8 cellular contexts compared by ENCODE assay signal in genomic region chr6:6008114-6008647, GRCh38. TPM values are rescaled to one million over a fixed set of nuclear protein-coding genes. Genes with fewer than 3 reads are reported as not detected.
DNase-seq lines count a peak whose midpoint lies in the region; ATAC-seq and TF ChIP-seq lines count a peak whose summit lies in the region.

No MANE protein-coding gene starts in this region.

- DNase-seq in CD4-positive, alpha-beta memory T cell, result no peak
- DNase-seq in H7 (no peak), lower leg skin (ENCODE audit: low spot score in 2 of 2) (no peak), hepatic stellate cell (ENCODE audit: low spot score) (no peak), Ammon's horn (ENCODE audit: low spot score) (no peak), UCSD-AML1 (lab: John Stamatoyannopoulos, UW; ENCODE audit: unreplicated experiment) (no peak)
- DNase-seq in activated CD8-positive, alpha-beta T cell treated with anti-CD3 and anti-CD28 coated beads for 36 hours, result no peak

- H3K4me3 ChIP-seq in CD4-positive, alpha-beta memory T cell (ENCODE audit: low read length in 2 of 2), result peak overlapping the region; percentile 43 to 52
- H3K4me3 ChIP-seq in H7 (ENCODE audit: insufficient read depth, low read depth, low read length) (peak overlapping the region; percentile 53), lower leg skin (ENCODE audit: low read depth, poor library complexity, severe bottlenecking) (peak overlapping the region; percentile 18)

- H3K36me3 Mint-ChIP-seq in CD4-positive, alpha-beta memory T cell, result peaks cover 4 to 6% of the 10 kb centered on the region in 2 donors
- peaks cover 2% of the 10 kb centered on the region for H3K36me3 Mint-ChIP-seq in activated CD8-positive, alpha-beta T cell treated with anti-CD3 and anti-CD28 coated beads for 36 hours (ENCODE audit: low read depth)

- 1 to 2% methylated on average over 18 of the region's 18 CpGs for WGBS in lower leg skin, 2 donors

- H3K36me3 ChIP-seq in CD4-positive, alpha-beta memory T cell (ENCODE audit: insufficient read depth, low read length), result no peaks in the 10 kb centered on the region
- H3K36me3 ChIP-seq in H7 (replicated peaks; ENCODE audit: control insufficient read depth, insufficient read depth, low read length), result no peaks in the 10 kb centered on the region

- H3K4me1 ChIP-seq in CD4-positive, alpha-beta memory T cell (ENCODE audit: insufficient read depth, low read length), result peaks cover 46% of the 10 kb centered on the region

- CTCF ChIA-PET in CD4-positive, alpha-beta memory T cell (lab: Charles Lee; ENCODE audit: partially characterized antibody), result interaction anchor here (0.7 to 1.8 kb wide), 4 partner anchors 10 to 199 kb away, joined by 3 to 5 read pairs (median 3); no protein-coding TSS in a partner anchor
- CTCF ChIA-PET in activated CD8-positive, alpha-beta T cell treated with anti-CD3 and anti-CD28 coated beads for 36 hours (lab: Charles Lee), result interaction anchor here (0.6 to 3.2 kb wide), 4 partner anchors 13 to 155 kb away, joined by 3 to 18 read pairs (median 3); no protein-coding TSS in a partner anchor

- ATAC-seq in activated CD8-positive, alpha-beta T cell treated with anti-CD3 and anti-CD28 coated beads for 36 hours, result peak; percentile 11
- ATAC-seq in GM19324 (IDR thresholded peaks at IDR 0.05; ENCODE audit: low FRiP score, unreplicated experiment), result no peak

- peaks cover 44 to 51% of the 10 kb centered on the region in 2 donors for H3K27me3 Mint-ChIP-seq in CD4-positive, alpha-beta memory T cell
- peaks cover 64% of the 10 kb centered on the region for H3K27me3 Mint-ChIP-seq in activated CD8-positive, alpha-beta T cell treated with anti-CD3 and anti-CD28 coated beads for 36 hours

- POLR2A ChIA-PET in CD4-positive, alpha-beta memory T cell (lab: Charles Lee; ENCODE audit: partially characterized antibody), result interaction anchor here (0.7 to 0.8 kb wide), 2 partner anchors 8 to 10 kb away, joined by 3 to 4 read pairs; no protein-coding TSS in a partner anchor
- POLR2A ChIA-PET in activated CD8-positive, alpha-beta T cell treated with anti-CD3 and anti-CD28 coated beads for 36 hours (lab: Charles Lee), result interaction anchor here (0.8 kb wide), 1 partner anchor 537 kb away, joined by 3 read pairs; no protein-coding TSS in a partner anchor

- H3K4me1 Mint-ChIP-seq in CD4-positive, alpha-beta memory T cell, result peaks cover 21 to 57% (median 40%) of the 10 kb centered on the region in 4 donors
- H3K4me1 Mint-ChIP-seq in activated CD8-positive, alpha-beta T cell treated with anti-CD3 and anti-CD28 coated beads for 36 hours (ENCODE audit: low read depth), result peaks cover 41% of the 10 kb centered on the region

- H3K9me3 Mint-ChIP-seq in CD4-positive, alpha-beta memory T cell, result peaks cover 0 to 33% (median 20%) of the 10 kb centered on the region in 8 donors
- no peaks in the 10 kb centered on the region for H3K9me3 Mint-ChIP-seq in activated CD8-positive, alpha-beta T cell treated with anti-CD3 and anti-CD28 coated beads for 36 hours

- peaks cover 64% of the 10 kb centered on the region for H3K27me3 ChIP-seq in CD4-positive, alpha-beta memory T cell (ENCODE audit: insufficient read depth, low read length)
- peaks cover 73% of the 10 kb centered on the region for H3K27me3 ChIP-seq in H7 (ENCODE audit: control insufficient read depth, insufficient read depth, low read length)

- peak overlapping the region in 3 of 7 donors; percentile 73 to 88 (median 75) for H3K27ac Mint-ChIP-seq in CD4-positive, alpha-beta memory T cell
- H3K27ac Mint-ChIP-seq in activated CD8-positive, alpha-beta T cell treated with anti-CD3 and anti-CD28 coated beads for 36 hours, result peak overlapping the region; percentile 85

- intact Hi-C loops in CD4-positive, alpha-beta memory T cell (cut with micrococcal nuclease), result loop anchor here (5.0 to 10.0 kb wide), 3 partner anchors 536 to 1233 kb away; partner anchors contain the start of genes CDYL, FARS2 and LYRM4
- intact Hi-C loops in activated CD8-positive, alpha-beta T cell treated with anti-CD3 and anti-CD28 coated beads for 36 hours (cut with micrococcal nuclease), result no loop called here
- intact Hi-C loops in lower leg skin (cut with DNase I; ENCODE audit: low total_unique reads), result no loop called here

- H3K27ac ChIP-seq in CD4-positive, alpha-beta memory T cell (ENCODE audit: low read depth, low read length), result no peak overlapping the region

- H3K4me3 Mint-ChIP-seq in CD4-positive, alpha-beta memory T cell, result peak overlapping the region; percentile 73 to 90 (median 80)
- peak overlapping the region; percentile 79 for H3K4me3 Mint-ChIP-seq in activated CD8-positive, alpha-beta T cell treated with anti-CD3 and anti-CD28 coated beads for 36 hours

- TF ChIP-seq CTCF in activated CD8-positive, alpha-beta T cell treated with anti-CD3 and anti-CD28 coated beads for 36 hours (IDR thresholded peaks at IDR 0.05), result no peak
- no peak for TF ChIP-seq CTCF in lower leg skin (IDR thresholded peaks at IDR 0.05)

- peaks cover 0 to 4% of the 10 kb centered on the region in 2 donors for H3K9me3 ChIP-seq in CD4-positive, alpha-beta memory T cell (ENCODE audit: control insufficient read depth in 1 of 2, low read length in 2 of 2)

- TF ChIP-seq POLR2A in lower leg skin (IDR thresholded peaks at IDR 0.05), result no peak

RNA-seq across cellular contexts. Expression of gene NRN1, which starts 1.5 kb away (rescaled TPM):
- total RNA-seq in CD4-positive, alpha-beta memory T cell, result under 1 TPM in 1 of 2 experiments, not detected in 1; 0.49 TPM
- polyA plus RNA-seq in CD4-positive, alpha-beta memory T cell, result not detected
- 0.63 TPM in 1 of 2 replicates, not detected in the other for total RNA-seq in H7 (2014; rRNA removed; shearing (Covaris generic))
- 1 to 10 TPM; 5.9 to 7.1 TPM for total RNA-seq in activated CD8-positive, alpha-beta T cell treated with anti-CD3 and anti-CD28 coated beads for 36 hours
- total RNA-seq in lower leg skin, result 10 to 100 TPM in 2 of 4 donors, 1 to 10 TPM in 2; 3.9 to 19.5 (median 12.0) TPM
